ENCODE assay signal across 1 cellular context in genomic region chr18:5979971-5980457, GRCh38.
A peak's percentile ranks its signal among the peaks of the same experiment; 100 is the strongest.
TF ChIP-seq lines count a peak whose summit lies in the region.

No MANE protein-coding gene starts in this region.

TF ChIP-seq in GM12878, 131 proteins besides CTCF, POLR2A, EP300 and RAD21 (continued from another document):
- peak in 1 of 2 experiments; percentile 40; a peak in 2 of 4 replicates for TF ChIP-seq IKZF2 (IDR thresholded peaks at IDR 0.05)
- TF ChIP-seq EZH2 (IDR thresholded peaks at IDR 0.05; ENCODE audit: borderline replicate concordance, control insufficient read depth, low read depth, low read length) = no peak
- TF ChIP-seq RBBP5 (conservative IDR thresholded peaks at IDR 0.05) = no peak
- TF ChIP-seq MEF2A (IDR thresholded peaks at IDR 0.05; ENCODE audit: insufficient read depth, low read depth, low read length) = no peak
- no peak for TF ChIP-seq MYB (IDR thresholded peaks at IDR 0.05; ENCODE audit: borderline replicate concordance, low read depth, low read length)
- TF ChIP-seq FOXM1 (IDR thresholded peaks at IDR 0.05; ENCODE audit: low read depth, low read length) = peak; percentile 60
- 0 out of 2 replicates have a peak, but pooled peaks have one; percentile 34 for TF ChIP-seq GATAD2B (conservative IDR thresholded peaks at IDR 0.05; ENCODE audit: low read depth)
- TF ChIP-seq CBX5 (IDR thresholded peaks at IDR 0.05; ENCODE audit: low read depth) = peak; percentile 76
- peak; percentile 50 to 67; a peak in 3 of 4 replicates for TF ChIP-seq BHLHE40 (IDR thresholded peaks at IDR 0.05; ENCODE audit: borderline replicate concordance in 1 of 2, low read depth in 2 of 2, low read length in 1 of 2)
- no peak; the same call in 1 of the 2 replicates for TF ChIP-seq IKZF1 (conservative IDR thresholded peaks at IDR 0.05)
- TF ChIP-seq MEF2B (IDR thresholded peaks at IDR 0.05; ENCODE audit: partially characterized antibody, poor library complexity, severe bottlenecking) = no peak
- no peak for TF ChIP-seq ATF7 (IDR thresholded peaks at IDR 0.05; ENCODE audit: low read depth)
- TF ChIP-seq WRNIP1 (IDR thresholded peaks at IDR 0.05; ENCODE audit: borderline replicate concordance, low read depth, low read length) = no peak
- TF ChIP-seq EGR1 (IDR thresholded peaks at IDR 0.05; ENCODE audit: borderline replicate concordance in 1 of 2, low read depth in 2 of 2, low read length in 2 of 2) = peak in 1 of 2 experiments; percentile 48; a peak in 1 of 3 replicates
- TF ChIP-seq MTA2 (IDR thresholded peaks at IDR 0.05; ENCODE audit: low read depth) = 0 out of 2 replicates have a peak, but pooled peaks have one; percentile 23
- no peak for TF ChIP-seq HSF1 (IDR thresholded peaks at IDR 0.05; ENCODE audit: low read depth, low read length)
- TF ChIP-seq EED (IDR thresholded peaks at IDR 0.05; ENCODE audit: low read depth) = 0 out of 2 replicates have a peak, but pooled peaks have one; percentile 18
- no peak for TF ChIP-seq E2F8 (IDR thresholded peaks at IDR 0.05; ENCODE audit: low read depth, partially characterized antibody)
- no peak for TF ChIP-seq JUND (IDR thresholded peaks at IDR 0.05; ENCODE audit: low read depth, low read length)
- peak; percentile 73; the same call in 1 of the 2 replicates for TF ChIP-seq SPI1 (IDR thresholded peaks at IDR 0.05; ENCODE audit: borderline replicate concordance, insufficient read depth, low read depth, low read length)
- no peak for TF ChIP-seq ZSCAN29 (IDR thresholded peaks at IDR 0.05)
